ENCODE assay signal across 1 cellular context in the genomic region with DNA sequence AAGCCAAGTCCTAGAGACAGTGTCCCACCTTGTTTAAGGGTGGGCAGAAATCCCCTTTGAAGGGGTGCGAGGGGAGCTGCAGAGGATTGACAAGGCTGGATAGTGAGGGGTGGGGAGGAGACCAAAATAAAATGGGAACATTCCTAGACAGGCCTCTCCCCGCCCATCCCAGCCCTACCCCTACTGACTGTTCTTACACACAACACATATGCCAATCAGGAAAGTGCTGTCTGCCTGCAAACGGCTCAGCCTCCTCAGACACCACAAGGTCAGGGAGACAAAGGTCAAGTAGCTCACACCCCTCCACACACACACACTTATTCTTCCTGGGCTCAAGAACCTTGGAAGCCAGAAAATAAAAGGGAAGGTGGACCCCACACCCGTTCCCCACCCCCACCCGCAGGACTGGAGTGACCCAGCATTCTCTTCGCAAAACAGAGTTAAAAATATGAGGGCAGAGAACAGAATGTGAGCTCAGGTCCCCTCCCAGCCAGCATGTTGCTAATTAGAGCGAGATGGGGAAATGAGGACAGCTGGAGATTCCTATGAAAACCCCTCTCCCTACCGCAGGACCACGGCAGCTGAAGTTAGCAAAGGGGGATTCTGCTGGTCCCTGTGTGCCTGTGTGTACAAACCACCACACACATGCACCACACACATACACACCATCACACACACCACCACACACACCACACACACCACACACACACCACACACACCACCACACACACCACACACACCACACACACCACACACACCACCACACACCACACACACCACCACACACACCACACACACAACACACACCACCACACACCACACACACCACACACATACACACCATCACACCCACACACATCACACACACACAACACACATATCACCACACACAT.
TF ChIP-seq lines count a peak whose summit lies in the region.

No MANE protein-coding gene starts in this region.

TF ChIP-seq in H1, 55 proteins besides CTCF, POLR2A, EP300 and RAD21:
- TF ChIP-seq, protein P1, sequence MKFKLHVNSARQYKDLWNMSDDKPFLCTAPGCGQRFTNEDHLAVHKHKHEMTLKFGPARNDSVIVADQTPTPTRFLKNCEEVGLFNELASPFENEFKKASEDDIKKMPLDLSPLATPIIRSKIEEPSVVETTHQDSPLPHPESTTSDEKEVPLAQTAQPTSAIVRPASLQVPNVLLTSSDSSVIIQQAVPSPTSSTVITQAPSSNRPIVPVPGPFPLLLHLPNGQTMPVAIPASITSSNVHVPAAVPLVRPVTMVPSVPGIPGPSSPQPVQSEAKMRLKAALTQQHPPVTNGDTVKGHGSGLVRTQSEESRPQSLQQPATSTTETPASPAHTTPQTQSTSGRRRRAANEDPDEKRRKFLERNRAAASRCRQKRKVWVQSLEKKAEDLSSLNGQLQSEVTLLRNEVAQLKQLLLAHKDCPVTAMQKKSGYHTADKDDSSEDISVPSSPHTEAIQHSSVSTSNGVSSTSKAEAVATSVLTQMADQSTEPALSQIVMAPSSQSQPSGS (IDR thresholded peaks at IDR 0.05; ENCODE audit: low read length) = no peak
- TF ChIP-seq JUN (IDR thresholded peaks at IDR 0.05; ENCODE audit: low read depth, low read length) (no peak), ZNF274 (IDR thresholded peaks at IDR 0.05; ENCODE audit: borderline replicate concordance, extremely low read depth, low read length) (no peak), KDM4A (IDR thresholded peaks at IDR 0.05; ENCODE audit: low read depth, low read length, severe bottlenecking) (no peak), SIX5 (IDR thresholded peaks at IDR 0.05; ENCODE audit: low read depth, low read length) (no peak), SP2 (IDR thresholded peaks at IDR 0.05; ENCODE audit: low read length) (no peak), RNF2 (IDR thresholded peaks at IDR 0.05; ENCODE audit: borderline replicate concordance, low read depth, low read length, missing control alignments, poor library complexity, severe bottlenecking) (no peak), RFX5 (IDR thresholded peaks at IDR 0.05; ENCODE audit: borderline replicate concordance, low read depth, low read length) (no peak), CBX5 (IDR thresholded peaks at IDR 0.05; ENCODE audit: low read depth, low read length) (no peak), BCL11A (IDR thresholded peaks at IDR 0.05; ENCODE audit: low read depth in 2 of 2, low read length in 2 of 2) (no peak), SIN3A (conservative IDR thresholded peaks at IDR 0.05 in 1 of 2, IDR thresholded peaks at IDR 0.05 in 1 of 2; ENCODE audit: low read depth in 1 of 2, low read length in 2 of 2) (no peak), GTF2F1 (IDR thresholded peaks at IDR 0.05; ENCODE audit: borderline replicate concordance, low read depth, low read length) (no peak), SIRT6 (IDR thresholded peaks at IDR 0.05; ENCODE audit: low read length) (no peak), HDAC6 (IDR thresholded peaks at IDR 0.05; ENCODE audit: low read depth, low read length) (no peak), JUND (IDR thresholded peaks at IDR 0.05; ENCODE audit: low read length) (no peak), EGR1 (IDR thresholded peaks at IDR 0.05; ENCODE audit: borderline replicate concordance, low read depth, low read length) (no peak), SP4 (IDR thresholded peaks at IDR 0.05; ENCODE audit: low read length) (no peak), BACH1 (IDR thresholded peaks at IDR 0.05; ENCODE audit: low read length) (no peak)
- TF ChIP-seq, protein P2, sequence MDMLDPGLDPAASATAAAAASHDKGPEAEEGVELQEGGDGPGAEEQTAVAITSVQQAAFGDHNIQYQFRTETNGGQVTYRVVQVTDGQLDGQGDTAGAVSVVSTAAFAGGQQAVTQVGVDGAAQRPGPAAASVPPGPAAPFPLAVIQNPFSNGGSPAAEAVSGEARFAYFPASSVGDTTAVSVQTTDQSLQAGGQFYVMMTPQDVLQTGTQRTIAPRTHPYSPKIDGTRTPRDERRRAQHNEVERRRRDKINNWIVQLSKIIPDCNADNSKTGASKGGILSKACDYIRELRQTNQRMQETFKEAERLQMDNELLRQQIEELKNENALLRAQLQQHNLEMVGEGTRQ (IDR thresholded peaks at IDR 0.05; ENCODE audit: low read length) = no peak
TF ChIP-seq in H1: peak in this region for 0.
